14 cellular contexts compared by ENCODE assay signal in the genomic region with DNA sequence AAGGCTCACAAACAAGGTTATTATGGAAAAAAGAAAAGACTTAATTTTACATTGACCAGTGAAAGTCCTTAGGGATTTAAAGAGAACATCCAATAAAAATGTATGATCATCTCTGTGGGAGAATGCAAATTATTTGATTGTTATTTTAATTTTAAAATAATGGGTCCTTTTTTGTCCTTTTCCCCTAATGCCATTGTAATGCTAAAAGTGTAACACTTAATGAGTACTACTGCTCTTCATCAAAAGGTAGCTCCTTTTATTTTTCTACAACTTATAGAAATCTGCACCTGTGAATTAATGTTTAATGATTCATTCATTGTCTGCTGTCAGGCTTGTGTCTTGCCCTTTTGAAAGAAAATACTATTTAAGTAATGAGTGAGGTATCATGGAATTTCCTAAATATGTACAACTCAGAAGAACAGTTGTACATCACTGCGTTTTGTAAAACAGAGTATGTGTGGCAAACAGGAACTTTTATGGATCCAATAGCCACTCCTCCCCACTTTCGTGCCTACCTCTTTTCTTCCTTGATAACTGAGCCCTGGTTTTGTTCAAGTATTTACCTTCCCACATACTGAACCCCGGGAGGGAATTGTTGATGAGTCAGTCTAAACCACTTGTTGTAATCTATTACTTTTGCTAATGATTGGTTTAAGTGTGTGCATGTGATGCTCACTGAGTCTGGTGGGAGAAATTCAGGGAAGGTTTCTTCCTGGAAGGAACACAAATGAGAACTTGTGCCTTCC. TPM values are rescaled to one million over a fixed set of nuclear protein-coding genes. Genes with fewer than 3 reads are reported as not detected.
DNase-seq lines count a peak whose midpoint lies in the region; ATAC-seq and TF ChIP-seq lines count a peak whose summit lies in the region.
"Had no signal": no experiment of that assay in that cellular context is flagged by ENCODE, and none has a peak within 500 bp of the region (broad histone marks: within the 10 kb centered on the region; RNA-seq: fewer than 3 reads in every experiment).

No MANE protein-coding gene starts in this region.

- DNase-seq in A172 (ENCODE audit: low spot score) (peak; percentile 74), HT-29 (ENCODE audit: low spot score) (peak; percentile 22), RWPE2 (ENCODE audit: low spot score) (no peak), foreskin keratinocyte (peak; percentile 89), NCI-H446 (lab: John Stamatoyannopoulos, UW) (no peak), aorta (no peak)
- DNase-seq: activated effector memory CD4-positive, alpha-beta T cell treated with Interleukin-2 at 50 U/mL for 16 hours; central memory CD4-positive, alpha-beta T cell; NCI-H1105 treated with DMSO at 0.1 percent for 48 hours; stimulated activated CD4-positive, alpha-beta T cell treated with anti-CD3 and anti-CD28 coated beads, Interleukin-4, amount 100 ng/mL, for 24 hours; stimulated activated naive CD4-positive, alpha-beta T cell; SW 1271 had no signal

- intact Hi-C loops in aorta (cut with DNase I) = no loop called here

- H3K27ac ChIP-seq in RWPE2 (ENCODE audit: poor library complexity, severe bottlenecking) (peak overlapping the region; percentile 37), foreskin keratinocyte (peak overlapping the region; percentile 46), aorta (ENCODE audit: low read depth in 1 of 2, low read length in 2 of 2) (no peak overlapping the region)

- H3K4me3 ChIP-seq in RWPE2 (ENCODE audit: severe bottlenecking) (no peak overlapping the region), aorta (ENCODE audit: low read length in 2 of 2) (no peak overlapping the region)

- H3K4me1 ChIP-seq in RWPE2 (ENCODE audit: insufficient read depth, poor library complexity, severe bottlenecking) (peaks cover 11% of the 10 kb centered on the region), foreskin keratinocyte (peaks cover 13% of the 10 kb centered on the region), aorta (ENCODE audit: control insufficient read depth in 1 of 2, insufficient read depth in 2 of 2, low read length in 2 of 2) (no peaks in the 10 kb centered on the region)

- H3K36me3 ChIP-seq in RWPE2 (ENCODE audit: low read depth) = no peaks in the 10 kb centered on the region
- H3K36me3 ChIP-seq in aorta (ENCODE audit: control insufficient read depth in 1 of 2, insufficient read depth in 2 of 2, low read length in 1 of 2) = no peaks in the 10 kb centered on the region

- ATAC-seq in RWPE2 (ENCODE audit: low read depth) (peak; percentile 90), foreskin keratinocyte (peak; percentile 95), GM19395 (IDR thresholded peaks at IDR 0.05; ENCODE audit: unreplicated experiment) (no peak), aorta (ENCODE audit: low FRiP score) (no peak), HG02884 (IDR thresholded peaks at IDR 0.05; ENCODE audit: unreplicated experiment) (no peak)

- 61 to 66% methylated on average over 3 of the region's 3 CpGs for WGBS in aorta, 2 donors

- no peaks in the 10 kb centered on the region for H3K27me3 ChIP-seq in RWPE2 (ENCODE audit: insufficient read depth, poor library complexity, severe bottlenecking)
- no peaks in the 10 kb centered on the region for H3K27me3 ChIP-seq in foreskin keratinocyte
- H3K27me3 ChIP-seq in aorta (ENCODE audit: control insufficient read depth in 1 of 2, insufficient read depth in 2 of 2, low read length in 1 of 2) = no peaks in the 10 kb centered on the region

- TF ChIP-seq CTCF in RWPE2 (IDR thresholded peaks at IDR 0.05; ENCODE audit: poor library complexity, severe bottlenecking) (no peak), foreskin keratinocyte (conservative IDR thresholded peaks at IDR 0.05) (no peak)

- H3K9me3 ChIP-seq in RWPE2 (ENCODE audit: severe bottlenecking) = no peaks in the 10 kb centered on the region
- no peaks in the 10 kb centered on the region for H3K9me3 ChIP-seq in aorta (ENCODE audit: control insufficient read depth, low read length)

RNA-seq across cellular contexts. Expression of a gene that starts 19.9 kb away (rescaled TPM):
- 57.0 and 63.4 TPM in 2 replicates for total RNA-seq in A172 (2014; rRNA removed; shearing (Covaris generic))
- 16.8 and 23.5 TPM in 2 replicates for total RNA-seq in HT-29 (2014; rRNA removed; shearing (Covaris generic))
- total RNA-seq in foreskin keratinocyte (28.0 and 28.1 TPM in 2 replicates), aorta (1 to 10 TPM; 5.4 to 10.0 TPM)
- polyA plus RNA-seq in foreskin keratinocyte (6.7 and 9.0 TPM in 2 replicates), aorta (10 to 100 TPM in 1 of 2 donors, 1 to 10 TPM in 1; 8.2 to 11.5 TPM)

Comparison
In these comparisons a context has a peak if more than half of its experiments do, and no peak if none do; other contexts are left out.
1. DNase-seq: peak in A172 (single experiment), HT-29 (single experiment) and foreskin keratinocyte (2 of 2); none in RWPE2 (single experiment), NCI-H446 (0 of 2) and aorta (0 of 2).
2. ATAC-seq: peak in RWPE2 (single experiment) and foreskin keratinocyte (single experiment); none in GM19395 (single experiment), aorta (single experiment) and HG02884 (single experiment).
3. H3K27ac ChIP-seq: peak in RWPE2 (single experiment) and foreskin keratinocyte (single experiment); none in aorta (0 of 2).